In the genomic region with DNA sequence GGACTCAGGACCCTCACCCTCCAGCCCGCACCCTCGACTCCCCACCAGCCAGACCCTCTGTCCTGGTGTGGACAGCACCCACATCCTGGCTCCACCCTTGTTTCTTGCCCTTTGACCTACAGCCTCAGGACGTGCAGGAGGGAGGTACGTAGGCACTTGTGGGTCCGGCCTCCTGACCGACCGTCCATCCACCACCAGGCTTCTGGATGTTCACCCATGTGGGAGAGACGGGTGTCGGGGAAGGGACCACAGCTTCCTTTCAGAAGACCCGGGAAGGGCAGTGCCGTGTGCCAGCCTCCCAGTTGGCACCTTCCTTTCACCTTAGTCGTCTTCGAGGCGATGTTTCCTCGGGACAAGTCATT, we compare ENCODE assay signal across 18 cellular contexts.
"Had no signal": no experiment of that assay in that cellular context is flagged by ENCODE, and none has a peak within 500 bp of the region (broad histone marks: within the 10 kb centered on the region; RNA-seq: fewer than 3 reads in every experiment).

No MANE protein-coding gene starts in this region.

- H3K4me3 ChIP-seq: body of pancreas, cardiac muscle cell, thyroid gland had no signal

- H3K4me3 Mint-ChIP-seq: activated CD4-positive, alpha-beta memory T cell treated with anti-CD3 and anti-CD28 coated beads, Interleukin-2, amount 10 ng/mL, durations not matched to agents 7 days and 5 days; activated CD4-positive, alpha-beta T cell treated with anti-CD3 and anti-CD28 coated beads, Interleukin-2, amount 10 ng/mL, durations not matched to agents 24 days and 14 days; activated naive CD4-positive, alpha-beta T cell treated with anti-CD3 and anti-CD28 coated beads, Interleukin-2, amount 10 ng/mL, durations not matched to agents 7 days and 5 days; stimulated activated naive CD8-positive, alpha-beta T cell treated with anti-CD3 and anti-CD28 coated beads, Interleukin-15, Interleukin-2, amounts not matched to agents 100 ng/mL and 50 ng/mL, for 24 hours had no signal

- H3K9me3 ChIP-seq: body of pancreas, spleen, thyroid gland had no signal

- H3K27ac ChIP-seq: body of pancreas, cardiac muscle cell, foreskin keratinocyte, thyroid gland had no signal

- H3K27me3 Mint-ChIP-seq: activated CD4-positive, alpha-beta memory T cell treated with anti-CD3 and anti-CD28 coated beads, Interleukin-2, amount 10 ng/mL, durations not matched to agents 7 days and 5 days; activated CD4-positive, alpha-beta T cell treated with anti-CD3 and anti-CD28 coated beads, Interleukin-2, amount 10 ng/mL, durations not matched to agents 24 days and 14 days; stimulated activated naive CD8-positive, alpha-beta T cell treated with anti-CD3 and anti-CD28 coated beads, Interleukin-15, Interleukin-2, amounts not matched to agents 100 ng/mL and 50 ng/mL, for 24 hours; T-helper 17 cell had no signal

- H3K4me1 Mint-ChIP-seq: activated CD4-positive, alpha-beta T cell treated with anti-CD3 and anti-CD28 coated beads, Interleukin-2, amount 10 ng/mL, durations not matched to agents 24 days and 14 days had no signal

- DNase-seq: activated CD4-positive, alpha-beta memory T cell treated with anti-CD3 and anti-CD28 coated beads, Interleukin-2, amount 10 ng/mL, durations not matched to agents 7 days and 5 days; activated CD4-positive, alpha-beta T cell treated with anti-CD3 and anti-CD28 coated beads, Interleukin-2, amount 10 ng/mL, durations not matched to agents 24 days and 14 days; activated effector memory CD4-positive, alpha-beta T cell treated with anti-CD3 and anti-CD28 coated beads, Interleukin-2, amount 50 U/mL, for 16 hours; activated naive CD4-positive, alpha-beta T cell treated with anti-CD3 and anti-CD28 coated beads, Interleukin-2, amount 10 ng/mL, durations not matched to agents 7 days and 5 days; effector CD4-positive, alpha-beta T cell; erythroblast; foreskin keratinocyte; mesenchymal stem cell; occipital lobe; spleen; stimulated activated CD4-positive, alpha-beta T cell treated with anti-CD3 and anti-CD28 coated beads, Interleukin-4, amount 100 ng/mL, for 24 hours; substantia nigra; SW 1271; thyroid gland had no signal

- H3K27ac Mint-ChIP-seq: activated CD4-positive, alpha-beta memory T cell treated with anti-CD3 and anti-CD28 coated beads, Interleukin-2, amount 10 ng/mL, durations not matched to agents 7 days and 5 days; activated CD4-positive, alpha-beta T cell treated with anti-CD3 and anti-CD28 coated beads, Interleukin-2, amount 10 ng/mL, durations not matched to agents 24 days and 14 days; activated naive CD4-positive, alpha-beta T cell treated with anti-CD3 and anti-CD28 coated beads, Interleukin-2, amount 10 ng/mL, durations not matched to agents 7 days and 5 days; stimulated activated naive CD8-positive, alpha-beta T cell treated with anti-CD3 and anti-CD28 coated beads, Interleukin-15, Interleukin-2, amounts not matched to agents 100 ng/mL and 50 ng/mL, for 24 hours had no signal

- H3K9me3 Mint-ChIP-seq: activated CD4-positive, alpha-beta memory T cell treated with anti-CD3 and anti-CD28 coated beads, Interleukin-2, amount 10 ng/mL, durations not matched to agents 7 days and 5 days; activated CD4-positive, alpha-beta T cell treated with anti-CD3 and anti-CD28 coated beads, Interleukin-2, amount 10 ng/mL, durations not matched to agents 24 days and 14 days; activated naive CD4-positive, alpha-beta T cell treated with anti-CD3 and anti-CD28 coated beads, Interleukin-2, amount 10 ng/mL, durations not matched to agents 7 days and 5 days; stimulated activated naive CD8-positive, alpha-beta T cell treated with anti-CD3 and anti-CD28 coated beads, Interleukin-15, Interleukin-2, amounts not matched to agents 100 ng/mL and 50 ng/mL, for 24 hours had no signal

- ATAC-seq: body of pancreas, foreskin keratinocyte had no signal

- H3K27me3 ChIP-seq: body of pancreas, cardiac muscle cell, foreskin keratinocyte, spleen, thyroid gland had no signal

- H3K36me3 ChIP-seq: cardiac muscle cell had no signal

- H3K4me1 ChIP-seq: body of pancreas, foreskin keratinocyte, thyroid gland had no signal

- H3K36me3 Mint-ChIP-seq: activated naive CD4-positive, alpha-beta T cell treated with anti-CD3 and anti-CD28 coated beads, Interleukin-2, amount 10 ng/mL, durations not matched to agents 7 days and 5 days had no signal
